34 cellular contexts compared by ENCODE assay signal in genomic region chr5:60376860-60377259, GRCh38.
"Had no signal": no experiment of that assay in that cellular context is flagged by ENCODE, and none has a peak within 500 bp of the region (broad histone marks: within the 10 kb centered on the region; RNA-seq: fewer than 3 reads in every experiment).

No MANE protein-coding gene starts in this region.

- H3K4me1 ChIP-seq: adrenal gland, breast epithelium had no signal

- FAIRE-seq: astrocyte, TTC549 had no signal

- H3K36me3 ChIP-seq: adrenal gland, brain microvascular endothelial cell, breast epithelium, cardiac muscle cell, WERI-Rb-1 had no signal

- H3K27me3 ChIP-seq: adrenal gland, body of pancreas, brain microvascular endothelial cell, breast epithelium, cardiac muscle cell had no signal

- H3K27ac ChIP-seq: adrenal gland, body of pancreas, brain microvascular endothelial cell, breast epithelium, cardiac muscle cell, WERI-Rb-1 had no signal

- DNase-seq: activated CD4-positive, alpha-beta memory T cell treated with anti-CD3 and anti-CD28 coated beads, Interleukin-2, amount 10 ng/mL, durations not matched to agents 7 days and 5 days; activated CD4-positive, alpha-beta T cell treated with anti-CD3 and anti-CD28 coated beads for 1 hour; activated CD4-positive, alpha-beta T cell treated with anti-CD3 and anti-CD28 coated beads for 36 hours; activated CD4-positive, alpha-beta T cell treated with anti-CD3 and anti-CD28 coated beads for 48 hours; activated CD4-positive, alpha-beta T cell treated with anti-CD3 and anti-CD28 coated beads, Interleukin-2, amount 10 ng/mL, durations not matched to agents 7 days and 5 days; activated CD4-positive, alpha-beta T cell treated with anti-CD3 and anti-CD28 coated beads, Interleukin-2, amount 50 U/mL, for 48 hours; activated CD4-positive, CD25-positive, alpha-beta regulatory T cell; activated CD8-positive, alpha-beta memory T cell treated with anti-CD3 and anti-CD28 coated beads, Interleukin-2, amount 50 U/mL, for 4 hours; activated CD8-positive, alpha-beta T cell treated with anti-CD3 and anti-CD28 coated beads, Interleukin-2, amount 10 ng/mL, durations not matched to agents 7 days and 5 days; activated effector memory CD4-positive, alpha-beta T cell treated with anti-CD3 and anti-CD28 coated beads, Interleukin-2, amount 50 U/mL, for 16 hours; activated gamma-delta T cell treated with Interleukin-2 at 50 U/mL for 16 hours; activated naive CD4-positive, alpha-beta T cell; activated naive CD4-positive, alpha-beta T cell treated with anti-CD3 and anti-CD28 coated beads for 36 hours; activated naive CD4-positive, alpha-beta T cell treated with anti-CD3 and anti-CD28 coated beads, Interleukin-2, amount 50 U/mL, for 16 hours; activated naive CD8-positive, alpha-beta T cell treated with anti-CD3 and anti-CD28 coated beads for 36 hours; activated T-cell treated with anti-CD3 and anti-CD28 coated beads for 4 hours; activated T-cell treated with anti-CD3 and anti-CD28 coated beads, Interleukin-2, amount 50 U/mL, for 1 hour; activated T-cell treated with anti-CD3 and anti-CD28 coated beads, Interleukin-2, amount 50 U/mL, for 4 hours; activated T-cell treated with anti-CD3 and anti-CD28 coated beads, Interleukin-2, amount 50 U/mL, for 72 hours; adrenal gland; amniotic stem cell; aorta; body of pancreas; brain microvascular endothelial cell; caudate nucleus; cerebellar nuclear complex; T-helper 1 cell; T-helper 2 cell; T-helper 9 cell; WERI-Rb-1 had no signal

- H3K9me3 ChIP-seq: adrenal gland, body of pancreas, breast epithelium had no signal

- H3K4me3 ChIP-seq: adrenal gland, body of pancreas, breast epithelium, cardiac muscle cell had no signal
